15 cellular contexts compared by ENCODE assay signal in the genomic region with DNA sequence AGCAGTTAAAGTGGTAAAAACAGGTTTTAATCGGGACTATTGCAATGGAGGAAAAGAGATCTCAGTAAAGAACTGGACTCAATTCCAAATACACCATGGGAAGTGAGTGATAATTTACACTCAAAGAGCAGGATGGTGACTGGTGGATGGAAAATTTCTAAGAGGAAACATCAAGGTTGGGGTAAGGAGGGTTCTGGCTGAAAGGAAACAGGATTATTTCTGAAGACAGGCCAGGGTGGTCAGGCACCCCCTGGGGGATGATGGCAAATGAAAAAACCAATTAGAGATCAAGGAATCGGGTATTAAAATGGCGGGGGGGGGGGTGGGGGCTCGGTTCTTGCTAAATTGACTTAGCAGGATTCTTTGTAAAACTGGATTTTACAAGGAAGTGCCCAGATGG. TPM values are rescaled to one million over a fixed set of nuclear protein-coding genes. Genes with fewer than 3 reads are reported as not detected.
A peak's percentile ranks its signal among the peaks of the same experiment; 100 is the strongest.
DNase-seq lines count a peak whose midpoint lies in the region; ATAC-seq and TF ChIP-seq lines count a peak whose summit lies in the region.
"Had no signal": no experiment of that assay in that cellular context is flagged by ENCODE, and none has a peak within 500 bp of the region (broad histone marks: within the 10 kb centered on the region; RNA-seq: fewer than 3 reads in every experiment).

No MANE protein-coding gene starts in this region.

- H3K9ac ChIP-seq in MM.1S (ENCODE audit: low read length) (no peak overlapping the region), GM23248 (no peak overlapping the region)

- ATAC-seq in stimulated activated naive CD8-positive, alpha-beta T cell treated with anti-CD3 and anti-CD28 coated beads, Interleukin-15, amount 100 ng/mL, for 72 hours = no peak
- no peak for ATAC-seq in left lung

- in situ Hi-C loops in GM23248 (cut with MboI) = no loop called here

- no peak for DNase-seq in stimulated activated naive CD8-positive, alpha-beta T cell treated with anti-CD3 and anti-CD28 coated beads, Interleukin-15, amount 100 ng/mL, for 72 hours
- DNase-seq in MM.1S = no peak
- no peak for DNase-seq in vagina (ENCODE audit: extremely low spot score in 2 of 2)
- no peak for DNase-seq in NCI-H128 (lab: John Stamatoyannopoulos, UW; ENCODE audit: unreplicated experiment)
- DNase-seq in left lung = no peak
- DNase-seq in GM23248 = no peak
- DNase-seq: SIG-M5 had no signal

- H3K27me3 Mint-ChIP-seq in stimulated activated naive CD8-positive, alpha-beta T cell treated with anti-CD3 and anti-CD28 coated beads, Interleukin-15, Interleukin-2, amounts not matched to agents 100 ng/mL and 50 ng/mL, for 24 hours = peaks cover 5% of the 10 kb centered on the region
- no peaks in the 10 kb centered on the region for H3K27me3 Mint-ChIP-seq in stimulated activated naive CD8-positive, alpha-beta T cell treated with anti-CD3 and anti-CD28 coated beads, Interleukin-15, amount 100 ng/mL, for 72 hours
- H3K27me3 Mint-ChIP-seq in dendritic cell treated with granulocyte-macrophage colony-stimulating factor and Interleukin-4, amounts not matched to agents 40 ng/mL and 50 ng/mL, for 4 days = peaks cover 9% of the 10 kb centered on the region

- no peak overlapping the region for H3K4me3 Mint-ChIP-seq in stimulated activated naive CD8-positive, alpha-beta T cell treated with anti-CD3 and anti-CD28 coated beads, Interleukin-15, Interleukin-2, amounts not matched to agents 100 ng/mL and 50 ng/mL, for 24 hours
- H3K4me3 Mint-ChIP-seq in stimulated activated naive CD8-positive, alpha-beta T cell treated with anti-CD3 and anti-CD28 coated beads, Interleukin-15, amount 100 ng/mL, for 72 hours = no peak overlapping the region
- H3K4me3 Mint-ChIP-seq in dendritic cell treated with granulocyte-macrophage colony-stimulating factor and Interleukin-4, amounts not matched to agents 40 ng/mL and 50 ng/mL, for 4 days = no peak overlapping the region
- H3K4me3 Mint-ChIP-seq: activated T-cell treated with anti-CD3 and anti-CD28 coated beads, Interleukin-2, amount 50 U/mL, for 4 hours had no signal

- H3K27ac Mint-ChIP-seq in stimulated activated naive CD8-positive, alpha-beta T cell treated with anti-CD3 and anti-CD28 coated beads, Interleukin-15, Interleukin-2, amounts not matched to agents 100 ng/mL and 50 ng/mL, for 24 hours = peak overlapping the region; percentile 43
- peak overlapping the region in 1 of 2 donors; percentile 94 for H3K27ac Mint-ChIP-seq in stimulated activated naive CD8-positive, alpha-beta T cell treated with anti-CD3 and anti-CD28 coated beads, Interleukin-15, amount 100 ng/mL, for 72 hours
- peak overlapping the region; percentile 44 for H3K27ac Mint-ChIP-seq in dendritic cell treated with granulocyte-macrophage colony-stimulating factor and Interleukin-4, amounts not matched to agents 40 ng/mL and 50 ng/mL, for 4 days
- H3K27ac Mint-ChIP-seq: activated CD8-positive, alpha-beta T cell treated with anti-CD3 and anti-CD28 coated beads, Interleukin-2, amount 10 ng/mL, durations not matched to agents 7 days and 5 days had no signal

- H3F3A ChIP-seq in MM.1S (ENCODE audit: insufficient read depth, low read length) (no peaks in the 10 kb centered on the region), GM23248 (ENCODE audit: insufficient read depth) (no peaks in the 10 kb centered on the region)

- intact Hi-C loops in dendritic cell treated with granulocyte-macrophage colony-stimulating factor and Interleukin-4, amounts not matched to agents 40 ng/mL and 50 ng/mL, for 4 days (cut with micrococcal nuclease) = loop anchor here (5.0 kb wide), 1 partner anchor 45 kb away; no protein-coding TSS in a partner anchor
- intact Hi-C loops in vagina (cut with DNase I) (loop anchor here (5.0 to 10.0 kb wide), 2 partner anchors 53 to 115 kb away; no protein-coding TSS in a partner anchor), left lung (cut with DNase I) (loop anchor here in 1 of 2 donors (5.0 kb wide), 1 partner anchor 110 kb away; a partner anchor contains a TSS)

- H4K20me1 ChIP-seq in MM.1S (ENCODE audit: insufficient read depth, low read length) (no peaks in the 10 kb centered on the region), GM23248 (ENCODE audit: insufficient read depth) (no peaks in the 10 kb centered on the region)

- no peaks in the 10 kb centered on the region for H3K36me3 Mint-ChIP-seq in stimulated activated naive CD8-positive, alpha-beta T cell treated with anti-CD3 and anti-CD28 coated beads, Interleukin-15, Interleukin-2, amounts not matched to agents 100 ng/mL and 50 ng/mL, for 24 hours (ENCODE audit: low read depth)
- no peaks in the 10 kb centered on the region for H3K36me3 Mint-ChIP-seq in dendritic cell treated with granulocyte-macrophage colony-stimulating factor and Interleukin-4, amounts not matched to agents 40 ng/mL and 50 ng/mL, for 4 days (ENCODE audit: low read depth)

- H3K36me3 ChIP-seq in MM.1S (replicated peaks; ENCODE audit: insufficient read depth, low read length) (no peaks in the 10 kb centered on the region), vagina (no peaks in the 10 kb centered on the region), left lung (no peaks in the 10 kb centered on the region), GM23248 (ENCODE audit: low read depth) (no peaks in the 10 kb centered on the region)

- peaks cover 44% of the 10 kb centered on the region for H3K4me1 Mint-ChIP-seq in stimulated activated naive CD8-positive, alpha-beta T cell treated with anti-CD3 and anti-CD28 coated beads, Interleukin-15, Interleukin-2, amounts not matched to agents 100 ng/mL and 50 ng/mL, for 24 hours (ENCODE audit: low read depth)
- H3K4me1 Mint-ChIP-seq in stimulated activated naive CD8-positive, alpha-beta T cell treated with anti-CD3 and anti-CD28 coated beads, Interleukin-15, amount 100 ng/mL, for 72 hours = peaks cover 51% of the 10 kb centered on the region
- peaks cover 46% of the 10 kb centered on the region for H3K4me1 Mint-ChIP-seq in dendritic cell treated with granulocyte-macrophage colony-stimulating factor and Interleukin-4, amounts not matched to agents 40 ng/mL and 50 ng/mL, for 4 days (ENCODE audit: low read depth)

- no peaks in the 10 kb centered on the region for H3K9me3 Mint-ChIP-seq in stimulated activated naive CD8-positive, alpha-beta T cell treated with anti-CD3 and anti-CD28 coated beads, Interleukin-15, Interleukin-2, amounts not matched to agents 100 ng/mL and 50 ng/mL, for 24 hours
- H3K9me3 Mint-ChIP-seq in stimulated activated naive CD8-positive, alpha-beta T cell treated with anti-CD3 and anti-CD28 coated beads, Interleukin-15, amount 100 ng/mL, for 72 hours = no peaks in the 10 kb centered on the region
- H3K9me3 Mint-ChIP-seq in dendritic cell treated with granulocyte-macrophage colony-stimulating factor and Interleukin-4, amounts not matched to agents 40 ng/mL and 50 ng/mL, for 4 days = no peaks in the 10 kb centered on the region
- H3K9me3 Mint-ChIP-seq: activated T-cell treated with anti-CD3 and anti-CD28 coated beads, Interleukin-2, amount 50 U/mL, for 4 hours had no signal

- TF ChIP-seq CTCF in MM.1S (IDR thresholded peaks at IDR 0.05; ENCODE audit: low read length) (no peak), vagina (IDR thresholded peaks at IDR 0.05) (no peak), left lung (IDR thresholded peaks at IDR 0.05) (no peak)

- no peak overlapping the region for H3K4me3 ChIP-seq in MM.1S (ENCODE audit: low read length)
- H3K4me3 ChIP-seq in vagina = no peak overlapping the region
- H3K4me3 ChIP-seq in left lung = no peak overlapping the region
- H3K4me3 ChIP-seq in GM23248 = no peak overlapping the region
- H3K4me3 ChIP-seq: hepatocyte, lung had no signal

- H3K9me2 ChIP-seq in MM.1S (replicated peaks; ENCODE audit: insufficient read depth, low read length) (no peaks in the 10 kb centered on the region), GM23248 (ENCODE audit: insufficient read depth) (no peaks in the 10 kb centered on the region)

- H3K27me3 ChIP-seq in MM.1S (replicated peaks; ENCODE audit: insufficient read depth, low read length) (no peaks in the 10 kb centered on the region), vagina (no peaks in the 10 kb centered on the region), left lung (no peaks in the 10 kb centered on the region), GM23248 (replicated peaks; ENCODE audit: insufficient read depth) (peaks cover 24% of the 10 kb centered on the region)
- H3K27me3 ChIP-seq: foreskin keratinocyte had no signal

- H2AFZ ChIP-seq in MM.1S (ENCODE audit: low read length) (peak overlapping the region; percentile 60; the same call in 1 of the 2 replicates), GM23248 (no peak overlapping the region)
- H2AFZ ChIP-seq: hepatocyte had no signal

- WGBS in GM23248 (ENCODE audit: low coverage in 1 of 2, low lambda C conversion rate in 2 of 2, missing lambda C conversion rate in 2 of 2), 2 experiments = 50 to 67% methylated on average over 4 of the region's 4 CpGs

- H3K4me2 ChIP-seq in MM.1S (ENCODE audit: low read depth, low read length) (no peak overlapping the region), GM23248 (ENCODE audit: unreplicated experiment) (no peak overlapping the region)
- H3K4me2 ChIP-seq: hepatocyte had no signal

- H3K9me3 ChIP-seq in MM.1S (replicated peaks; ENCODE audit: insufficient read depth, low read length) = no peaks in the 10 kb centered on the region
- no peaks in the 10 kb centered on the region for H3K9me3 ChIP-seq in vagina
- H3K9me3 ChIP-seq in left lung = no peaks in the 10 kb centered on the region
- no peaks in the 10 kb centered on the region for H3K9me3 ChIP-seq in GM23248 (ENCODE audit: low read depth)

- H3K79me2 ChIP-seq in MM.1S (ENCODE audit: low read length) (no peaks in the 10 kb centered on the region), GM23248 (ENCODE audit: insufficient read depth) (no peaks in the 10 kb centered on the region)
- H3K79me2 ChIP-seq: hepatocyte had no signal

- peaks cover 12% of the 10 kb centered on the region for H3K4me1 ChIP-seq in MM.1S (ENCODE audit: low read length)
- H3K4me1 ChIP-seq in vagina = peaks cover 7% of the 10 kb centered on the region
- peaks cover 10 to 33% of the 10 kb centered on the region in 2 donors for H3K4me1 ChIP-seq in left lung
- H3K4me1 ChIP-seq in GM23248 (ENCODE audit: insufficient read depth) = no peaks in the 10 kb centered on the region

- no peak for TF ChIP-seq POLR2A in vagina (IDR thresholded peaks at IDR 0.05)

- H3K27ac ChIP-seq in MM.1S (ENCODE audit: low read length) (no peak overlapping the region), vagina (peak overlapping the region; percentile 22), left lung (peak overlapping the region in 1 of 2 donors; percentile 45), GM23248 (no peak overlapping the region)
- H3K27ac ChIP-seq: foreskin keratinocyte, hepatocyte, VCaP had no signal

RNA-seq across cellular contexts. Expression of a gene that starts 12.3 kb away (rescaled TPM):
- 18.7 TPM for total RNA-seq in vagina
- total RNA-seq in left lung = 10 to 100 TPM in 1 of 2 donors, 1 to 10 TPM in 1; 8.1 to 30.7 TPM
- total RNA-seq in GM23248 (2014; rRNA removed; shearing (Covaris generic)) = 0.54 TPM in 1 of 2 replicates, not detected in the other
- polyA plus RNA-seq in GM23248 (2016; fragmentation: Nextera tagmentation; extraction: Ambion mirVana) = 1.0 and 1.8 TPM in 2 replicates
- total RNA-seq: activated CD8-positive, alpha-beta T cell treated with anti-CD3 and anti-CD28 coated beads, Interleukin-2, amount 10 ng/mL, durations not matched to agents 7 days and 5 days had no signal
- polyA plus RNA-seq: hepatocyte had no signal

RNA-seq across cellular contexts. Expression of a gene that starts 17.1 kb away (rescaled TPM):
- total RNA-seq in vagina (187 TPM), left lung (10 to 100 TPM; 10.6 to 89.1 TPM)
- 0.65 and 0.89 TPM in 2 replicates for total RNA-seq in GM23248 (2014; rRNA removed; shearing (Covaris generic))
- 2.0 and 2.9 TPM in 2 replicates for polyA plus RNA-seq in GM23248 (2016; fragmentation: Nextera tagmentation; extraction: Ambion mirVana)
- total RNA-seq: activated CD8-positive, alpha-beta T cell treated with anti-CD3 and anti-CD28 coated beads, Interleukin-2, amount 10 ng/mL, durations not matched to agents 7 days and 5 days had no signal

RNA-seq across cellular contexts. Expression of a gene that starts 40.1 kb away (rescaled TPM):
- total RNA-seq in vagina = 68.8 TPM
- total RNA-seq in left lung = 100 to 1,000 TPM in 1 of 2 donors, 10 to 100 TPM in 1; 64.1 to 126 TPM
- total RNA-seq in GM23248 (2014; rRNA removed; shearing (Covaris generic)) = 6.8 and 8.1 TPM in 2 replicates
- polyA plus RNA-seq in GM23248 (2016; fragmentation: Nextera tagmentation; extraction: Ambion mirVana) = 2.5 and 3.0 TPM in 2 replicates
